ENCODE assay signal across 9 cellular contexts in genomic region chr2:120867290-120868231, GRCh38.
DNase-seq lines count a peak whose midpoint lies in the region; ATAC-seq lines count a peak whose summit lies in the region.
"Had no signal": no experiment of that assay in that cellular context is flagged by ENCODE, and none has a peak within 500 bp of the region (broad histone marks: within the 10 kb centered on the region; RNA-seq: fewer than 3 reads in every experiment).

No MANE protein-coding gene starts in this region.

- H3K27me3 Mint-ChIP-seq in stimulated activated naive CD8-positive, alpha-beta T cell treated with anti-CD3 and anti-CD28 coated beads, Interleukin-15, amount 100 ng/mL, for 72 hours, result peaks cover 55% of the 10 kb centered on the region

- ATAC-seq in HG02678 (IDR thresholded peaks at IDR 0.05; ENCODE audit: unreplicated experiment) (no peak), GM19035 (IDR thresholded peaks at IDR 0.05; ENCODE audit: unreplicated experiment) (no peak), GM18867 (IDR thresholded peaks at IDR 0.05; ENCODE audit: unreplicated experiment) (no peak)
- ATAC-seq in stimulated activated naive CD8-positive, alpha-beta T cell treated with anti-CD3 and anti-CD28 coated beads, Interleukin-15, amount 100 ng/mL, for 72 hours, result no peak

- DNase-seq in A172 (ENCODE audit: low spot score), result peak; percentile 76
- DNase-seq in NCI-H460 (ENCODE audit: extremely low read depth, low read depth), result peak; percentile 51
- peak; percentile 26 for DNase-seq in middle frontal gyrus (ENCODE audit: extremely low spot score, low spot score)
- no peak for DNase-seq in stimulated activated naive CD8-positive, alpha-beta T cell treated with anti-CD3 and anti-CD28 coated beads, Interleukin-15, amount 100 ng/mL, for 72 hours

- no peaks in the 10 kb centered on the region for H3K9me3 Mint-ChIP-seq in stimulated activated naive CD8-positive, alpha-beta T cell treated with anti-CD3 and anti-CD28 coated beads, Interleukin-15, amount 100 ng/mL, for 72 hours

- H3K4me3 ChIP-seq in esophagus (ENCODE audit: low read depth in 1 of 2, low read length in 2 of 2), result peak overlapping the region; percentile 9 to 10

- H3K4me3 Mint-ChIP-seq in stimulated activated naive CD8-positive, alpha-beta T cell treated with anti-CD3 and anti-CD28 coated beads, Interleukin-15, amount 100 ng/mL, for 72 hours, result no peak overlapping the region

- H3K36me3 ChIP-seq in esophagus (ENCODE audit: control insufficient read depth in 2 of 2, insufficient read depth in 2 of 2, low read length in 1 of 2), result no peaks in the 10 kb centered on the region

- WGBS in esophagus, 2 donors, result 21 to 23% methylated on average over 52 to 54 of the region's 54 CpGs

- no peak overlapping the region for H3K27ac Mint-ChIP-seq in stimulated activated naive CD8-positive, alpha-beta T cell treated with anti-CD3 and anti-CD28 coated beads, Interleukin-15, amount 100 ng/mL, for 72 hours

- H3K4me1 ChIP-seq in esophagus (ENCODE audit: control insufficient read depth in 2 of 2, insufficient read depth in 2 of 2, low read length in 1 of 2), result peaks cover 0 to 15% of the 10 kb centered on the region in 2 donors

- peak overlapping the region; percentile 26 to 77 for H3K27ac ChIP-seq in esophagus (ENCODE audit: low read depth in 2 of 2, low read length in 1 of 2)

- H3K9me3 ChIP-seq in esophagus (ENCODE audit: control insufficient read depth in 2 of 2, insufficient read depth in 1 of 2, low read depth in 1 of 2, low read length in 1 of 2), result no peaks in the 10 kb centered on the region
- H3K9me3 ChIP-seq: Caco-2 had no signal

- H3K4me1 Mint-ChIP-seq in stimulated activated naive CD8-positive, alpha-beta T cell treated with anti-CD3 and anti-CD28 coated beads, Interleukin-15, amount 100 ng/mL, for 72 hours, result peaks cover 7% of the 10 kb centered on the region

- no peaks in the 10 kb centered on the region for H3K27me3 ChIP-seq in esophagus (ENCODE audit: control insufficient read depth in 1 of 2, insufficient read depth in 2 of 2, low read length in 2 of 2)

Comparison
In these comparisons a context has a peak if more than half of its experiments do, and no peak if none do; other contexts are left out.
1. DNase-seq: peak in A172 (single experiment), NCI-H460 (single experiment) and middle frontal gyrus (single experiment); none in stimulated activated naive CD8-positive, alpha-beta T cell treated with anti-CD3 and anti-CD28 coated beads, Interleukin-15, amount 100 ng/mL, for 72 hours (0 of 2).